ENCODE assay signal across 25 cellular contexts in genomic region chr3:117499189-117499870, GRCh38.
DNase-seq lines count a peak whose midpoint lies in the region; ATAC-seq, FAIRE-seq and TF ChIP-seq lines count a peak whose summit lies in the region.
"Had no signal": no experiment of that assay in that cellular context is flagged by ENCODE, and none has a peak within 500 bp of the region (broad histone marks: within the 10 kb centered on the region; RNA-seq: fewer than 3 reads in every experiment).

No MANE protein-coding gene starts in this region.

- no peak overlapping the region for H3K27ac Mint-ChIP-seq in stimulated activated effector memory CD8-positive, alpha-beta T cell treated with anti-CD3 and anti-CD28 coated beads, Interleukin-12 subunit alpha, Interleukin-12 subunit beta, amount 100 ng/mL, for 72 hours
- H3K27ac Mint-ChIP-seq: activated naive CD4-positive, alpha-beta T cell treated with anti-CD3 and anti-CD28 coated beads, Interleukin-2, amount 50 U/mL, for 24 hours; endodermal cell had no signal

- no peak overlapping the region for H3K27ac ChIP-seq in right atrium auricular region
- H3K27ac ChIP-seq: 22Rv1, left ventricle myocardium inferior, prostate gland, skin epidermis had no signal

- H3K9me3 Mint-ChIP-seq in stimulated activated effector memory CD8-positive, alpha-beta T cell treated with anti-CD3 and anti-CD28 coated beads, Interleukin-12 subunit alpha, Interleukin-12 subunit beta, amount 100 ng/mL, for 72 hours: peaks cover 7% of the 10 kb centered on the region
- H3K9me3 Mint-ChIP-seq: nephron progenitor cell had no signal

- no peaks in the 10 kb centered on the region for H3K9me3 ChIP-seq in right atrium auricular region
- H3K9me3 ChIP-seq: prostate gland had no signal

- TF ChIP-seq POLR2A in H54 (IDR thresholded peaks at IDR 0.05; ENCODE audit: low read depth, low read length): no peak

- H3K4me3 Mint-ChIP-seq in stimulated activated effector memory CD8-positive, alpha-beta T cell treated with anti-CD3 and anti-CD28 coated beads, Interleukin-12 subunit alpha, Interleukin-12 subunit beta, amount 100 ng/mL, for 72 hours: no peak overlapping the region
- H3K4me3 Mint-ChIP-seq: activated naive CD4-positive, alpha-beta T cell treated with anti-CD3 and anti-CD28 coated beads, Interleukin-2, amount 50 U/mL, for 24 hours; endodermal cell; nephron progenitor cell had no signal

- peak; percentile 70 for ATAC-seq in GM21786 (IDR thresholded peaks at IDR 0.05; ENCODE audit: unreplicated experiment)
- peak; percentile 59 for ATAC-seq in HG03439 (IDR thresholded peaks at IDR 0.05; ENCODE audit: unreplicated experiment)
- ATAC-seq in stimulated activated effector memory CD8-positive, alpha-beta T cell treated with anti-CD3 and anti-CD28 coated beads, Interleukin-12 subunit alpha, Interleukin-12 subunit beta, amount 100 ng/mL, for 72 hours: no peak

- H3K4me3 ChIP-seq in right atrium auricular region: no peak overlapping the region
- H3K4me3 ChIP-seq: left ventricle myocardium inferior, prostate gland, skin epidermis had no signal

- no peaks in the 10 kb centered on the region for H3K4me1 Mint-ChIP-seq in stimulated activated effector memory CD8-positive, alpha-beta T cell treated with anti-CD3 and anti-CD28 coated beads, Interleukin-12 subunit alpha, Interleukin-12 subunit beta, amount 100 ng/mL, for 72 hours
- H3K4me1 Mint-ChIP-seq: activated naive CD4-positive, alpha-beta T cell treated with anti-CD3 and anti-CD28 coated beads, Interleukin-2, amount 50 U/mL, for 24 hours; nephron progenitor cell had no signal

- H3K4me1 ChIP-seq in right atrium auricular region: no peaks in the 10 kb centered on the region
- H3K4me1 ChIP-seq: left ventricle myocardium inferior, prostate gland had no signal

- FAIRE-seq in H54 (lab: Jason Lieb, UNC): no peak
- FAIRE-seq: D721Med, G401.6 had no signal

- no peaks in the 10 kb centered on the region for H3K36me3 ChIP-seq in right atrium auricular region
- H3K36me3 ChIP-seq: left ventricle myocardium inferior, prostate gland had no signal

- H3K36me3 Mint-ChIP-seq in stimulated activated effector memory CD8-positive, alpha-beta T cell treated with anti-CD3 and anti-CD28 coated beads, Interleukin-12 subunit alpha, Interleukin-12 subunit beta, amount 100 ng/mL, for 72 hours: no peaks in the 10 kb centered on the region
- H3K36me3 Mint-ChIP-seq: activated naive CD4-positive, alpha-beta T cell treated with anti-CD3 and anti-CD28 coated beads, Interleukin-2, amount 50 U/mL, for 24 hours had no signal

- DNase-seq in NCI-H146 (lab: John Stamatoyannopoulos, UW) (peak; percentile 13), NCI-H146 treated with DMSO at 0.1 percent for 48 hours (lab: John Stamatoyannopoulos, UW; ENCODE audit: unreplicated experiment) (no peak), H54 (ENCODE audit: insufficient read length, low spot score) (no peak), right atrium auricular region (ENCODE audit: low spot score) (no peak), hippocampal formation (lab: John Stamatoyannopoulos, UW) (no peak)
- DNase-seq in stimulated activated effector memory CD8-positive, alpha-beta T cell treated with anti-CD3 and anti-CD28 coated beads, Interleukin-12 subunit alpha, Interleukin-12 subunit beta, amount 100 ng/mL, for 72 hours (ENCODE audit: low spot score in 2 of 2): no peak
- DNase-seq: activated T-cell treated with anti-CD3 and anti-CD28 coated beads, Interleukin-2, amount 50 U/mL, for 48 hours; endodermal cell; head of caudate nucleus; Kasumi-1; left ventricle myocardium inferior; NCI-H1092; NCI-H2081; NCI-H446 treated with DMSO at 0.1 percent for 48 hours; nephron progenitor cell; RPMI8226; stimulated activated CD4-positive, alpha-beta T cell treated with anti-CD3 and anti-CD28 coated beads, Interleukin-4, amount 100 ng/mL, for 1 hour had no signal

- no peak for TF ChIP-seq CTCF in right atrium auricular region (IDR thresholded peaks at IDR 0.05)

- H3K27me3 ChIP-seq in right atrium auricular region: no peaks in the 10 kb centered on the region
